22 cellular contexts compared by ENCODE assay signal in genomic region chr1:103198076-103198475, GRCh38.
"Had no signal": no experiment of that assay in that cellular context is flagged by ENCODE, and none has a peak within 500 bp of the region (broad histone marks: within the 10 kb centered on the region; RNA-seq: fewer than 3 reads in every experiment).

No MANE protein-coding gene starts in this region.

- H3K4me3 ChIP-seq: MG63, SJSA1, SK-N-MC had no signal

- ATAC-seq: T-cell had no signal

- H3K4me1 Mint-ChIP-seq: T-cell had no signal

- H3K36me3 ChIP-seq: MG63, SJSA1 had no signal

- H3K4me3 Mint-ChIP-seq: T-cell had no signal

- DNase-seq: KBM-7, MG63, NCI-H1092, NCI-H1105 treated with DMSO at 0.1 percent for 48 hours, NCI-H1417 treated with DMSO at 0.1 percent for 48 hours, NCI-H146, NCI-H1694 treated with DMSO at 0.1 percent for 48 hours, NCI-H1930, NCI-H2081, NCI-H2107, NCI-H2227 treated with DMSO at 0.1 percent for 48 hours, NCI-H524, NCI-H526 treated with DMSO at 0.1 percent for 48 hours, NCI-H748 treated with DMSO at 0.1 percent for 48 hours, Right ventricle myocardium superior, RPMI8226, SIG-M5, SW 1271, T-cell had no signal

- H3K27me3 ChIP-seq: MG63, SJSA1 had no signal

- H3K27ac ChIP-seq: HL-60, SJSA1 had no signal

- H3K27me3 Mint-ChIP-seq: T-cell had no signal

- H3K36me3 Mint-ChIP-seq: T-cell had no signal

- H3K9me3 ChIP-seq: MG63, SJSA1 had no signal

- H3K27ac Mint-ChIP-seq: T-cell had no signal

- H3K9me3 Mint-ChIP-seq: T-cell had no signal
